14 cellular contexts compared by ENCODE assay signal in genomic region chr2:59458862-59459261, GRCh38.
DNase-seq lines count a peak whose midpoint lies in the region; ATAC-seq and TF ChIP-seq lines count a peak whose summit lies in the region.
"Had no signal": no experiment of that assay in that cellular context is flagged by ENCODE, and none has a peak within 500 bp of the region (broad histone marks: within the 10 kb centered on the region; RNA-seq: fewer than 3 reads in every experiment).

No MANE protein-coding gene starts in this region.

- no peaks in the 10 kb centered on the region for H3K36me3 ChIP-seq in DND-41 (ENCODE audit: insufficient read depth, low read length)

- no peaks in the 10 kb centered on the region for H3K9me3 ChIP-seq in DND-41 (ENCODE audit: insufficient read depth, low read length, severe bottlenecking)

- no peak for ATAC-seq in DND-41 (ENCODE audit: insufficient read depth, low read depth)
- no peak for ATAC-seq in HG03469 (IDR thresholded peaks at IDR 0.05; ENCODE audit: unreplicated experiment)
- no peak for ATAC-seq in GM21515 (IDR thresholded peaks at IDR 0.05; ENCODE audit: unreplicated experiment)
- ATAC-seq: effector memory CD8-positive, alpha-beta T cell; left ventricle myocardium superior; Panc1 had no signal

- TF ChIP-seq CTCF in DND-41 (IDR thresholded peaks at IDR 0.05; ENCODE audit: borderline replicate concordance, extremely low read depth, low read length, poor library complexity, severe bottlenecking), result peak; percentile 10
- no peak for TF ChIP-seq CTCF in dorsolateral prefrontal cortex (IDR thresholded peaks at IDR 0.05 in 54 of 56, conservative IDR thresholded peaks at IDR 0.05 in 2 of 56; ENCODE audit: low read depth in 1 of 56, partially characterized antibody in 56 of 56)

- H3K4me3 ChIP-seq in DND-41 (ENCODE audit: low read depth in 1 of 2, low read length in 2 of 2) (no peak overlapping the region), dorsolateral prefrontal cortex (no peak overlapping the region)

- no peaks in the 10 kb centered on the region for H3K79me2 ChIP-seq in DND-41 (ENCODE audit: insufficient read depth, low read length)

- no peak overlapping the region for H3K9ac ChIP-seq in DND-41 (ENCODE audit: low read depth, low read length)

- no peaks in the 10 kb centered on the region for H4K20me1 ChIP-seq in DND-41 (ENCODE audit: insufficient read depth, low read length)

- intact Hi-C loops in dorsolateral prefrontal cortex (cut with DNase I), result no loop called here

- H3K4me1 ChIP-seq in DND-41 (ENCODE audit: insufficient read depth, low read length), result no peaks in the 10 kb centered on the region

- H3K27ac ChIP-seq in DND-41 (ENCODE audit: low read length), result no peak overlapping the region
- H3K27ac ChIP-seq in dorsolateral prefrontal cortex, result no peak overlapping the region

- no peak overlapping the region for H2AFZ ChIP-seq in DND-41 (ENCODE audit: low read depth, low read length)

- DNase-seq in DND-41 (no peak), NCI-H1436 (lab: John Stamatoyannopoulos, UW) (peak; percentile 60), NCI-H69 (lab: John Stamatoyannopoulos, UW) (peak; percentile 97), left kidney (ENCODE audit: low read depth, low spot score) (peak; percentile 53), SW 1271 (lab: John Stamatoyannopoulos, UW) (no peak), dorsolateral prefrontal cortex (no peak)
- DNase-seq: activated CD4-positive, alpha-beta memory T cell treated with anti-CD3 and anti-CD28 coated beads, Interleukin-2, amount 10 ng/mL, durations not matched to agents 7 days and 5 days; effector memory CD8-positive, alpha-beta T cell; left ventricle myocardium superior; NCI-H2227 treated with DMSO at 0.1 percent for 48 hours; stimulated activated CD4-positive, alpha-beta T cell treated with anti-CD3 and anti-CD28 coated beads, Interleukin-15, amount 100 ng/mL, for 24 hours had no signal

- no peak overlapping the region for H3K4me2 ChIP-seq in DND-41 (ENCODE audit: insufficient read depth, low read length)

- H3K27me3 ChIP-seq in DND-41 (ENCODE audit: insufficient read depth, low read length, poor library complexity) (no peaks in the 10 kb centered on the region), dorsolateral prefrontal cortex (peaks cover 0 to 8% (median 0%) of the 10 kb centered on the region in 45 donors)

Comparison
In these comparisons a context has a peak if more than half of its experiments do, and no peak if none do; other contexts are left out.
1. DNase-seq: peak in NCI-H1436 (single experiment), NCI-H69 (single experiment) and left kidney (single experiment); none in DND-41 (single experiment), SW 1271 (0 of 2) and dorsolateral prefrontal cortex (0 of 10).